Comparison of ENCODE assay signal across 16 cellular contexts in genomic region chrX:12330841-12331240, GRCh38.
DNase-seq lines count a peak whose midpoint lies in the region; ATAC-seq and TF ChIP-seq lines count a peak whose summit lies in the region.
"Had no signal": no experiment of that assay in that cellular context is flagged by ENCODE, and none has a peak within 500 bp of the region (broad histone marks: within the 10 kb centered on the region; RNA-seq: fewer than 3 reads in every experiment).

No MANE protein-coding gene starts in this region.

- H3K27me3 Mint-ChIP-seq in Caco-2 (ENCODE audit: insufficient read depth, unreplicated experiment) = peaks cover 4% of the 10 kb centered on the region
- no peaks in the 10 kb centered on the region for H3K27me3 Mint-ChIP-seq in GM23338 (ENCODE audit: insufficient read depth, low read depth, poor library complexity)
- H3K27me3 Mint-ChIP-seq: B cell; CD4-positive, alpha-beta memory T cell had no signal

- no peaks in the 10 kb centered on the region for H4K20me1 ChIP-seq in GM23338 (replicated peaks; ENCODE audit: insufficient read depth)

- H3K4me3 Mint-ChIP-seq in Caco-2 (ENCODE audit: unreplicated experiment) (no peak overlapping the region), GM23338 (no peak overlapping the region)
- H3K4me3 Mint-ChIP-seq: B cell; CD4-positive, alpha-beta memory T cell had no signal

- ATAC-seq in GM23338 = no peak
- ATAC-seq: HCT116, K562 had no signal

- H3K4me2 ChIP-seq in GM23338 = no peak overlapping the region

- H3K27me3 ChIP-seq in Caco-2 (replicated peaks; ENCODE audit: control insufficient read depth, insufficient read depth, low read length) = no peaks in the 10 kb centered on the region
- no peaks in the 10 kb centered on the region for H3K27me3 ChIP-seq in GM23338 (ENCODE audit: insufficient read depth)

- BruUV-seq in Caco-2 (replicated peaks; lab: Mats Ljungman, UMichigan) = no TSS peak

- H3K36me3 ChIP-seq in HEK293 (ENCODE audit: control insufficient read depth in 2 of 2, insufficient read depth in 1 of 2, low read length in 2 of 2) (no peaks in the 10 kb centered on the region; a peak in 1 of 3 replicates), Caco-2 (ENCODE audit: control insufficient read depth, insufficient read depth, low read length) (no peaks in the 10 kb centered on the region), GM23338 (ENCODE audit: insufficient read depth) (no peaks in the 10 kb centered on the region)

- H3K4me1 Mint-ChIP-seq in Caco-2 (ENCODE audit: low read depth, unreplicated experiment) (no peaks in the 10 kb centered on the region), GM23338 (peaks cover 4% of the 10 kb centered on the region; the same call in 2 of the 3 replicates)
- H3K4me1 Mint-ChIP-seq: B cell; CD4-positive, alpha-beta memory T cell had no signal

- TF ChIP-seq CTCF in HEK293 (tag by site-specific recombination; IDR thresholded peaks at IDR 0.05) (no peak), fibroblast of villous mesenchyme (IDR thresholded peaks at IDR 0.05; ENCODE audit: insufficient read depth, low read depth, low read length) (no peak), Caco-2 (IDR thresholded peaks at IDR 0.05; ENCODE audit: insufficient read depth in 1 of 2, low read depth in 1 of 2, low read length in 1 of 2, severe bottlenecking in 1 of 2, unreplicated experiment in 1 of 2) (no peak), GM23338 (conservative IDR thresholded peaks at IDR 0.05; ENCODE audit: low read depth in 2 of 2) (no peak)

- no peak overlapping the region for H3K27ac Mint-ChIP-seq in Caco-2 (ENCODE audit: unreplicated experiment)
- H3K27ac Mint-ChIP-seq in GM23338 = no peak overlapping the region
- H3K27ac Mint-ChIP-seq: B cell; CD4-positive, alpha-beta memory T cell had no signal

- H3F3A ChIP-seq in GM23338 (replicated peaks; ENCODE audit: low read depth) = no peaks in the 10 kb centered on the region

- no peaks in the 10 kb centered on the region for H3K79me2 ChIP-seq in GM23338 (replicated peaks; ENCODE audit: insufficient read depth)

- no peak overlapping the region for H2AFZ ChIP-seq in GM23338

- no peaks in the 10 kb centered on the region for H3K9me2 ChIP-seq in GM23338 (ENCODE audit: insufficient read depth)

- intact Hi-C loops in Caco-2 (cut with micrococcal nuclease; ENCODE audit: unreplicated experiment) = no loop called here

- DNase-seq in NOMO-1 treated with DMSO at 0.1 percent for 48 hours (lab: John Stamatoyannopoulos, UW; ENCODE audit: unreplicated experiment) = peak; percentile 9
- DNase-seq in NOMO-1 treated with dmso at 0.1 percent for 144 hours (lab: John Stamatoyannopoulos, UW; ENCODE audit: unreplicated experiment) = no peak
- DNase-seq in fibroblast of villous mesenchyme (ENCODE audit: low read depth) = peak; percentile 40
- no peak for DNase-seq in Caco-2
- DNase-seq in GM23338 (ENCODE audit: low spot score) = no peak
- DNase-seq in NCI-H345 (lab: John Stamatoyannopoulos, UW) = no peak
- DNase-seq: CD4-positive, alpha-beta memory T cell; DMS153; DMS79 treated with DMSO at 0.1 percent for 48 hours; GF-D8 had no signal

- CTCF ChIA-PET in HEK293 (lab: Yijun Ruan, JAX) (interaction anchor here (1.2 kb wide), 1 partner anchor 12 kb away, joined by 3 read pairs; no protein-coding TSS in a partner anchor), Caco-2 (lab: Charles Lee) (no interaction called here)

- POLR2A ChIA-PET in HEK293 (lab: Yijun Ruan, JAX) (no interaction called here), Caco-2 (lab: Charles Lee) (no interaction called here)

- no peaks in the 10 kb centered on the region for H3K36me3 Mint-ChIP-seq in Caco-2 (ENCODE audit: insufficient read depth, unreplicated experiment)
- H3K36me3 Mint-ChIP-seq in GM23338 (ENCODE audit: low read depth) = no peaks in the 10 kb centered on the region
- H3K36me3 Mint-ChIP-seq: CD4-positive, alpha-beta memory T cell had no signal

- no peak overlapping the region for H3K4me3 ChIP-seq in HEK293 (ENCODE audit: low read depth, low read length)
- H3K4me3 ChIP-seq in fibroblast of villous mesenchyme (ENCODE audit: low read depth, low read length) = no peak overlapping the region
- no peak overlapping the region for H3K4me3 ChIP-seq in Caco-2 (ENCODE audit: low read depth, low read length)
- H3K4me3 ChIP-seq in GM23338 = no peak overlapping the region
- H3K4me3 ChIP-seq: K562 had no signal

- no peaks in the 10 kb centered on the region for H3K9me3 Mint-ChIP-seq in Caco-2 (ENCODE audit: unreplicated experiment)
- H3K9me3 Mint-ChIP-seq in GM23338 = no peaks in the 10 kb centered on the region; the same call in 2 of the 3 replicates

- peaks cover 16% of the 10 kb centered on the region for H3K4me1 ChIP-seq in HEK293 (ENCODE audit: control insufficient read depth, insufficient read depth, low read length)
- no peaks in the 10 kb centered on the region for H3K4me1 ChIP-seq in Caco-2
- H3K4me1 ChIP-seq in GM23338 (ENCODE audit: insufficient read depth) = no peaks in the 10 kb centered on the region

- H3K27ac ChIP-seq in HEK293 (ENCODE audit: extremely low read depth, low read depth, low read length) (no peak overlapping the region), GM23338 (ENCODE audit: low read depth) (no peak overlapping the region)
- H3K27ac ChIP-seq: 22Rv1, C4-2B had no signal

- no peaks in the 10 kb centered on the region for H3K9me3 ChIP-seq in HEK293 (ENCODE audit: control insufficient read depth, insufficient read depth, low read depth, low read length)
- no peaks in the 10 kb centered on the region for H3K9me3 ChIP-seq in Caco-2

TF ChIP-seq in HEK293, 187 proteins besides CTCF, POLR2A, EP300 and RAD21:
- no peak for TF ChIP-seq OVOL3 (tag by site-specific recombination; IDR thresholded peaks at IDR 0.05)
- TF ChIP-seq, protein P1, sequence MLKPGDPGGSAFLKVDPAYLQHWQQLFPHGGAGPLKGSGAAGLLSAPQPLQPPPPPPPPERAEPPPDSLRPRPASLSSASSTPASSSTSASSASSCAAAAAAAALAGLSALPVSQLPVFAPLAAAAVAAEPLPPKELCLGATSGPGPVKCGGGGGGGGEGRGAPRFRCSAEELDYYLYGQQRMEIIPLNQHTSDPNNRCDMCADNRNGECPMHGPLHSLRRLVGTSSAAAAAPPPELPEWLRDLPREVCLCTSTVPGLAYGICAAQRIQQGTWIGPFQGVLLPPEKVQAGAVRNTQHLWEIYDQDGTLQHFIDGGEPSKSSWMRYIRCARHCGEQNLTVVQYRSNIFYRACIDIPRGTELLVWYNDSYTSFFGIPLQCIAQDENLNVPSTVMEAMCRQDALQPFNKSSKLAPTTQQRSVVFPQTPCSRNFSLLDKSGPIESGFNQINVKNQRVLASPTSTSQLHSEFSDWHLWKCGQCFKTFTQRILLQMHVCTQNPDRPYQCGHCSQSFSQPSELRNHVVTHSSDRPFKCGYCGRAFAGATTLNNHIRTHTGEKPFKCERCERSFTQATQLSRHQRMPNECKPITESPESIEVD (tag by site-specific recombination; IDR thresholded peaks at IDR 0.05) = peak; percentile 37; the same call in 1 of the 2 replicates

TF ChIP-seq in GM23338, 12 proteins besides CTCF, POLR2A, EP300 and RAD21:
- no peak for TF ChIP-seq EZH2 (IDR thresholded peaks at IDR 0.05; ENCODE audit: low read depth, unreplicated experiment)
- no peak for TF ChIP-seq CREB1 (CRISPR knock-in tag; IDR thresholded peaks at IDR 0.05; ENCODE audit: low read depth)
- TF ChIP-seq ZNF331 (CRISPR knock-in tag; IDR thresholded peaks at IDR 0.05; ENCODE audit: low read depth) = no peak
- TF ChIP-seq, protein P2, sequence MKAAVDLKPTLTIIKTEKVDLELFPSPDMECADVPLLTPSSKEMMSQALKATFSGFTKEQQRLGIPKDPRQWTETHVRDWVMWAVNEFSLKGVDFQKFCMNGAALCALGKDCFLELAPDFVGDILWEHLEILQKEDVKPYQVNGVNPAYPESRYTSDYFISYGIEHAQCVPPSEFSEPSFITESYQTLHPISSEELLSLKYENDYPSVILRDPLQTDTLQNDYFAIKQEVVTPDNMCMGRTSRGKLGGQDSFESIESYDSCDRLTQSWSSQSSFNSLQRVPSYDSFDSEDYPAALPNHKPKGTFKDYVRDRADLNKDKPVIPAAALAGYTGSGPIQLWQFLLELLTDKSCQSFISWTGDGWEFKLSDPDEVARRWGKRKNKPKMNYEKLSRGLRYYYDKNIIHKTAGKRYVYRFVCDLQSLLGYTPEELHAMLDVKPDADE (IDR thresholded peaks at IDR 0.05) = no peak
TF ChIP-seq in GM23338: peak in this region for 0.

Comparison
In these comparisons a context has a peak if more than half of its experiments do, and no peak if none do; other contexts are left out.
1. DNase-seq: peak in NOMO-1 treated with DMSO at 0.1 percent for 48 hours (single experiment) and fibroblast of villous mesenchyme (single experiment); none in NOMO-1 treated with dmso at 0.1 percent for 144 hours (single experiment), Caco-2 (0 of 2), GM23338 (single experiment) and NCI-H345 (single experiment).